Comparison of ENCODE assay signal across 12 cellular contexts in genomic region chr3:123421353-123422174, GRCh38. TPM values are rescaled to one million over a fixed set of nuclear protein-coding genes. Genes with fewer than 3 reads are reported as not detected.
DNase-seq lines count a peak whose midpoint lies in the region; ATAC-seq and TF ChIP-seq lines count a peak whose summit lies in the region.
"Had no signal": no experiment of that assay in that cellular context is flagged by ENCODE, and none has a peak within 500 bp of the region (broad histone marks: within the 10 kb centered on the region; RNA-seq: fewer than 3 reads in every experiment).

No MANE protein-coding gene starts in this region.

- intact Hi-C loops in left cardiac atrium (cut with DNase I), result no loop called here
- intact Hi-C loops in stomach (cut with DNase I; ENCODE audit: low total_unique reads), result no loop called here

- H3K79me2 ChIP-seq in SK-N-SH (ENCODE audit: insufficient read depth), result no peaks in the 10 kb centered on the region

- no peaks in the 10 kb centered on the region for H3F3A ChIP-seq in SK-N-SH (replicated peaks; ENCODE audit: insufficient read depth)

- H3K36me3 ChIP-seq in SK-N-SH (replicated peaks in 1 of 2; ENCODE audit: control insufficient read depth in 1 of 2, insufficient read depth in 2 of 2, low read length in 1 of 2) (no peaks in the 10 kb centered on the region), stomach (no peaks in the 10 kb centered on the region)

- TF ChIP-seq EP300 in SK-N-SH (IDR thresholded peaks at IDR 0.05; ENCODE audit: borderline replicate concordance in 1 of 2, low read depth in 1 of 2, low read length in 1 of 2) (no peak), stomach (IDR thresholded peaks at IDR 0.05) (no peak)

- H3K27me3 ChIP-seq in SK-N-SH (ENCODE audit: insufficient read depth) (no peaks in the 10 kb centered on the region; the same call in 1 of the 2 replicates), stomach (peaks cover 0 to under 1% (median 0%) of the 10 kb centered on the region in 3 donors)

- TF ChIP-seq RAD21 in SK-N-SH (IDR thresholded peaks at IDR 0.05; ENCODE audit: low read length), result no peak

- 46% methylated on average over 6 of the region's 6 CpGs for WGBS in SK-N-SH (ENCODE audit: low lambda C conversion rate)
- 31 to 37% (median 33%) methylated on average over 6 of the region's 6 CpGs for WGBS in stomach, 5 donors

- no peak overlapping the region for H3K9ac ChIP-seq in SK-N-SH

- H3K9me2 ChIP-seq in SK-N-SH, result no peaks in the 10 kb centered on the region

- H3K4me2 ChIP-seq in SK-N-SH, result no peak overlapping the region

- no peak for TF ChIP-seq POLR2A in stomach (IDR thresholded peaks at IDR 0.05)

- POLR2A ChIA-PET in SK-N-SH (lab: Yijun Ruan, JAX), result no interaction called here

- H3K27ac ChIP-seq in SK-N-SH (ENCODE audit: low read depth in 2 of 2, low read length in 1 of 2) (peak overlapping the region in 1 of 2 experiments; percentile 72; a peak in 2 of 4 replicates), stomach (peak overlapping the region in 4 of 5 donors; percentile 36 to 89 (median 68))
- H3K27ac ChIP-seq: VCaP had no signal

- H3K4me1 ChIP-seq in SK-N-SH (ENCODE audit: control insufficient read depth in 1 of 2, insufficient read depth in 2 of 2, low read depth in 1 of 2, low read length in 1 of 2) (peaks cover 0 to 27% of the 10 kb centered on the region in 2 experiments; a peak in 1 of 4 replicates), stomach (peaks cover 0 to 90% (median 51%) of the 10 kb centered on the region in 4 donors)

- H3K9me3 ChIP-seq in SK-N-SH (no peaks in the 10 kb centered on the region), stomach (no peaks in the 10 kb centered on the region)

- H4K20me1 ChIP-seq in SK-N-SH (ENCODE audit: insufficient read depth), result no peaks in the 10 kb centered on the region

- DNase-seq in DMS153 (lab: John Stamatoyannopoulos, UW), result peak; percentile 24
- no peak for DNase-seq in DMS153 treated with DMSO at 0.1 percent for 48 hours (lab: John Stamatoyannopoulos, UW; ENCODE audit: unreplicated experiment)
- DNase-seq in SK-N-SH, result peak; percentile 69
- DNase-seq in left cardiac atrium, result peak; percentile 59
- no peak for DNase-seq in stomach
- no peak for DNase-seq in effector CD4-positive, alpha-beta T cell
- DNase-seq: 8988T, foreskin melanocyte, natural killer cell had no signal

- TF ChIP-seq CTCF in SK-N-SH (IDR thresholded peaks at IDR 0.05) (no peak), stomach (IDR thresholded peaks at IDR 0.05) (no peak)

- H2AFZ ChIP-seq in SK-N-SH (ENCODE audit: low read depth), result no peak overlapping the region

- H3K4me3 ChIP-seq in SK-N-SH (ENCODE audit: low read depth in 2 of 2, low read length in 1 of 2), result no peak overlapping the region
- H3K4me3 ChIP-seq in stomach, result no peak overlapping the region

- no peak for ATAC-seq in left cardiac atrium
- no peak for ATAC-seq in HG03045 (IDR thresholded peaks at IDR 0.05; ENCODE audit: unreplicated experiment)
- no peak for ATAC-seq in HG02588 (IDR thresholded peaks at IDR 0.05; ENCODE audit: unreplicated experiment)
- ATAC-seq: natural killer cell had no signal

- CTCF ChIA-PET in SK-N-SH (lab: Yijun Ruan, JAX), result interaction anchor here (0.6 to 1.4 kb wide), 8 partner anchors 11 to 163 kb away, joined by 3 to 6 read pairs (median 3); no protein-coding TSS in a partner anchor

TF ChIP-seq in SK-N-SH, 30 proteins besides CTCF, POLR2A, EP300 and RAD21:
- TF ChIP-seq PBX3 (IDR thresholded peaks at IDR 0.05), result no peak
- TF ChIP-seq SIN3A (IDR thresholded peaks at IDR 0.05; ENCODE audit: borderline replicate concordance, low read depth, low read length), result no peak
- peak; percentile 27; the same call in 1 of the 2 replicates for TF ChIP-seq FOXJ3 (CRISPR knock-in tag; IDR thresholded peaks at IDR 0.05)
- TF ChIP-seq MXI1 (IDR thresholded peaks at IDR 0.05; ENCODE audit: low read depth, low read length), result peak; percentile 39; the same call in 1 of the 2 replicates
- TF ChIP-seq RCOR1 (IDR thresholded peaks at IDR 0.05; ENCODE audit: low read length), result no peak
- TF ChIP-seq NFIC (IDR thresholded peaks at IDR 0.05; ENCODE audit: borderline replicate concordance), result 0 out of 2 replicates have a peak, but pooled peaks have one; percentile 8
- TF ChIP-seq REST (IDR thresholded peaks at IDR 0.05; ENCODE audit: low read depth, low read length), result no peak

RNA-seq across cellular contexts. Expression of gene ADCY5, which starts 27.3 kb away (rescaled TPM):
- polyA plus RNA-seq in SK-N-SH (2012; rRNA removed), result 0.21 and 0.23 TPM in 2 replicates
- 0.13 and 0.48 TPM in 2 replicates for polyA plus RNA-seq in SK-N-SH (2012; cell fraction: cytosol; rRNA removed)
- 0.13 and 0.38 TPM in 2 replicates for polyA plus RNA-seq in SK-N-SH (2012; cell fraction: nucleus; rRNA removed)
- total RNA-seq in left cardiac atrium, result 100 to 1,000 TPM; 104 to 134 TPM
- total RNA-seq in stomach, result 10 to 100 TPM in 4 of 5 donors, 1 to 10 TPM in 1; 6.1 to 79.9 (median 28.3) TPM
- polyA plus RNA-seq in stomach, result 10 to 100 TPM in 1 of 3 donors, 1 to 10 TPM in 2; 1.8 to 13.1 (median 2.7) TPM
- total RNA-seq: natural killer cell had no signal

Comparison
In these comparisons a context has a peak if more than half of its experiments do, and no peak if none do; other contexts are left out.
1. DNase-seq: peak in DMS153 (single experiment), SK-N-SH (single experiment) and left cardiac atrium (single experiment); none in DMS153 treated with DMSO at 0.1 percent for 48 hours (single experiment), stomach (single experiment) and effector CD4-positive, alpha-beta T cell (single experiment).